ENCODE assay signal across 11 cellular contexts in the genomic region with DNA sequence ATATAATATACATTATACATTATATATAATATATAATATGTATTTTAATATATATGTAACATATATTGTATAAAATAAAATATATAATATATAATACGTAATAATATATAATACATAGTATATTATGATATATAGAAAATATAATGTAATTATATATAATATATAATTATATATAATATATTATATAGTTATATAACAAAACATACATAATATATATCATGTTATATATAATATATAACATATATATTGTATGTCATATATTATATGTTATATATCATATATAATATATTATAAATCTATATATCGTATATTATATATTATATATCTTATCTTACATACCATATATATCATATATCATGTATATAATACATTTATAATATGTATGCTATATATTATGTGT.
DNase-seq lines count a peak whose midpoint lies in the region; ATAC-seq and TF ChIP-seq lines count a peak whose summit lies in the region.
"Had no signal": no experiment of that assay in that cellular context is flagged by ENCODE, and none has a peak within 500 bp of the region (broad histone marks: within the 10 kb centered on the region; RNA-seq: fewer than 3 reads in every experiment).

No MANE protein-coding gene starts in this region.

- ATAC-seq in activated CD8-positive, alpha-beta T cell treated with anti-CD3 and anti-CD28 coated beads, Interleukin-2, amount 10 ng/mL, durations not matched to agents 7 days and 5 days: no peak
- ATAC-seq in activated CD4-positive, CD25-positive, alpha-beta regulatory T cell treated with anti-CD3 and anti-CD28 coated beads, Interleukin-2, amount 50 U/mL, for 24 hours: no peak
- ATAC-seq: GM12878, HCT116 had no signal

- H3K36me3 ChIP-seq in BJ (ENCODE audit: control insufficient read depth, insufficient read depth, low read length): no peaks in the 10 kb centered on the region
- no peaks in the 10 kb centered on the region for H3K36me3 ChIP-seq in CD8-positive, alpha-beta memory T cell (ENCODE audit: insufficient read depth, low read length)
- H3K36me3 ChIP-seq: BLaER1 had no signal

- no peak overlapping the region for H3K4me3 ChIP-seq in BJ (ENCODE audit: low read depth, low read length)
- no peak overlapping the region for H3K4me3 ChIP-seq in CD8-positive, alpha-beta memory T cell (ENCODE audit: low read length)
- H3K4me3 ChIP-seq: BLaER1, GM12878 had no signal

- no peaks in the 10 kb centered on the region for H3K36me3 Mint-ChIP-seq in activated CD8-positive, alpha-beta T cell treated with anti-CD3 and anti-CD28 coated beads, Interleukin-2, amount 10 ng/mL, durations not matched to agents 7 days and 5 days (ENCODE audit: low read depth)
- H3K36me3 Mint-ChIP-seq in CD8-positive, alpha-beta memory T cell: no peaks in the 10 kb centered on the region

- H3K4me3 Mint-ChIP-seq in activated CD8-positive, alpha-beta T cell treated with anti-CD3 and anti-CD28 coated beads, Interleukin-2, amount 10 ng/mL, durations not matched to agents 7 days and 5 days: no peak overlapping the region
- no peak overlapping the region for H3K4me3 Mint-ChIP-seq in CD8-positive, alpha-beta memory T cell

- H3K9me3 ChIP-seq in CD8-positive, alpha-beta memory T cell (ENCODE audit: low read length): no peaks in the 10 kb centered on the region

- CTCF ChIA-PET in BJ (lab: Yijun Ruan, JAX): no interaction called here
- CTCF ChIA-PET in activated CD8-positive, alpha-beta T cell treated with anti-CD3 and anti-CD28 coated beads, Interleukin-2, amount 10 ng/mL, durations not matched to agents 7 days and 5 days (lab: Charles Lee): no interaction called here
- CTCF ChIA-PET in CD8-positive, alpha-beta memory T cell (lab: Charles Lee): no interaction called here

- H3K27ac ChIP-seq in CD8-positive, alpha-beta memory T cell (ENCODE audit: low read depth, low read length): no peak overlapping the region
- H3K27ac ChIP-seq: BLaER1 had no signal

- no peak overlapping the region for H3K27ac Mint-ChIP-seq in activated CD8-positive, alpha-beta T cell treated with anti-CD3 and anti-CD28 coated beads, Interleukin-2, amount 10 ng/mL, durations not matched to agents 7 days and 5 days
- no peak overlapping the region for H3K27ac Mint-ChIP-seq in CD8-positive, alpha-beta memory T cell

- TF ChIP-seq CTCF in BJ (IDR thresholded peaks at IDR 0.05; ENCODE audit: insufficient read depth, low read depth, low read length): no peak

- DNase-seq in BJ (ENCODE audit: low read depth) (peak; percentile 2), amniotic epithelial cell (ENCODE audit: low read depth) (peak; percentile 29), fibroblast of peridontal ligament (ENCODE audit: extremely low read depth) (peak; percentile 42), middle frontal gyrus (ENCODE audit: extremely low spot score, low spot score) (peak; percentile 2)
- no peak for DNase-seq in activated CD8-positive, alpha-beta T cell treated with anti-CD3 and anti-CD28 coated beads, Interleukin-2, amount 10 ng/mL, durations not matched to agents 7 days and 5 days
- DNase-seq in CD8-positive, alpha-beta memory T cell: no peak
- DNase-seq: DMS53 had no signal

- POLR2A ChIA-PET in BJ (lab: Charles Lee): no interaction called here
- POLR2A ChIA-PET in activated CD8-positive, alpha-beta T cell treated with anti-CD3 and anti-CD28 coated beads, Interleukin-2, amount 10 ng/mL, durations not matched to agents 7 days and 5 days (lab: Charles Lee): no interaction called here
- POLR2A ChIA-PET in CD8-positive, alpha-beta memory T cell (lab: Charles Lee): no interaction called here

- no peaks in the 10 kb centered on the region for H3K27me3 Mint-ChIP-seq in activated CD8-positive, alpha-beta T cell treated with anti-CD3 and anti-CD28 coated beads, Interleukin-2, amount 10 ng/mL, durations not matched to agents 7 days and 5 days (ENCODE audit: low read depth)
- H3K27me3 Mint-ChIP-seq in CD8-positive, alpha-beta memory T cell: no peaks in the 10 kb centered on the region

- H3K27me3 ChIP-seq in BJ (ENCODE audit: control insufficient read depth, insufficient read depth, low read length): no peaks in the 10 kb centered on the region
- no peaks in the 10 kb centered on the region for H3K27me3 ChIP-seq in CD8-positive, alpha-beta memory T cell (ENCODE audit: insufficient read depth, low read length, poor library complexity, severe bottlenecking)
- H3K27me3 ChIP-seq: BLaER1 had no signal

- H3K4me1 Mint-ChIP-seq in activated CD8-positive, alpha-beta T cell treated with anti-CD3 and anti-CD28 coated beads, Interleukin-2, amount 10 ng/mL, durations not matched to agents 7 days and 5 days (ENCODE audit: low read depth): no peaks in the 10 kb centered on the region
- H3K4me1 Mint-ChIP-seq in CD8-positive, alpha-beta memory T cell: no peaks in the 10 kb centered on the region

- no peaks in the 10 kb centered on the region for H3K4me1 ChIP-seq in CD8-positive, alpha-beta memory T cell (ENCODE audit: insufficient read depth, low read length)
- H3K4me1 ChIP-seq: BLaER1 had no signal

- H3K9me3 Mint-ChIP-seq in activated CD8-positive, alpha-beta T cell treated with anti-CD3 and anti-CD28 coated beads, Interleukin-2, amount 10 ng/mL, durations not matched to agents 7 days and 5 days (ENCODE audit: insufficient read depth): peaks cover 15% of the 10 kb centered on the region
- H3K9me3 Mint-ChIP-seq in CD8-positive, alpha-beta memory T cell: peaks cover 8 to 15% (median 10%) of the 10 kb centered on the region in 5 donors

Comparison
In these comparisons a context has a peak if more than half of its experiments do, and no peak if none do; other contexts are left out.
1. DNase-seq: peak in BJ (single experiment), amniotic epithelial cell (single experiment), fibroblast of peridontal ligament (single experiment) and middle frontal gyrus (single experiment); none in activated CD8-positive, alpha-beta T cell treated with anti-CD3 and anti-CD28 coated beads, Interleukin-2, amount 10 ng/mL, durations not matched to agents 7 days and 5 days (single experiment) and CD8-positive, alpha-beta memory T cell (0 of 5).